In the genomic region with DNA sequence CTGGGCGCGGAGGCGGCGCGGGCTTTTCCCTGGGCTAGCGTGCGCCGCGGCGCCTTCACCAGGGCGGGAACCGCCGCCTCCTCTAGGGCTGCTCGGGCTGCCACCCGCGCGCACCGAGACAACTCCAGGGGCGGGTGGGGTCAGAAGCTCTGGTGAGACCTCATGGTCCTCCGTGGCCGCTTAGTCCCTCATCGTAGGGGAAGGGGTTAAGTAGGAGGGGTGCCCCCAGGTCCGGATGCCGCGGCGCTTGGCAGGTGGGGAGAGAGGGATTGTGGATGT, we compare ENCODE assay signal across 8 cellular contexts. TPM values are rescaled to one million over a fixed set of nuclear protein-coding genes. Genes with fewer than 3 reads are reported as not detected.
A peak's percentile ranks its signal among the peaks of the same experiment; 100 is the strongest.
DNase-seq lines count a peak whose midpoint lies in the region; ATAC-seq, FAIRE-seq and TF ChIP-seq lines count a peak whose summit lies in the region.

No MANE protein-coding gene starts in this region.

- no TSS peak for BruUV-seq in HepG2 (replicated peaks; lab: Mats Ljungman, UMichigan)

- TF ChIP-seq CTCF in HepG2 (CRISPR knock-in tag; IDR thresholded peaks at IDR 0.05) (no peak), suprapubic skin (IDR thresholded peaks at IDR 0.05) (no peak)

- no peaks in the 10 kb centered on the region for H3K79me2 ChIP-seq in HepG2 (ENCODE audit: insufficient read depth, low read length)

- H3K4me2 ChIP-seq in HepG2 (ENCODE audit: low read depth, low read length) = peak overlapping the region; percentile 62

- no peak overlapping the region for H3K27ac ChIP-seq in HepG2 (ENCODE audit: extremely low read length, insufficient read depth, low read length)
- peak overlapping the region; percentile 93 for H3K27ac ChIP-seq in suprapubic skin

- H2AFZ ChIP-seq in HepG2 (ENCODE audit: low read length) = no peak overlapping the region

- H3K4me1 ChIP-seq in HepG2 (ENCODE audit: insufficient read depth, low read length) (peaks cover 7% of the 10 kb centered on the region; the same call in 1 of the 2 replicates), suprapubic skin (peaks cover 56% of the 10 kb centered on the region)

- TF ChIP-seq EP300 in HepG2 (IDR thresholded peaks at IDR 0.05; ENCODE audit: low read depth in 2 of 2, low read length in 2 of 2) (no peak), HepG2 (CRISPR knock-in tag; IDR thresholded peaks at IDR 0.05; ENCODE audit: borderline replicate concordance) (no peak), suprapubic skin (IDR thresholded peaks at IDR 0.05) (no peak)

- WGBS in HepG2 (ENCODE audit: low lambda C conversion rate) = 0% methylated on average over 6 of the region's 26 CpGs
- WGBS in suprapubic skin = no CpG with 5 or more reads among the region's 26 CpGs

- no peak for TF ChIP-seq RAD21 in HepG2 (CRISPR knock-in tag; IDR thresholded peaks at IDR 0.05)

- CTCF ChIA-PET in HepG2 (lab: Yijun Ruan, JAX; ENCODE audit: low intra/inter-chr PET ratio, low total read pairs) = no interaction called here

- no peaks in the 10 kb centered on the region for H3K36me3 ChIP-seq in HepG2 (replicated peaks in 1 of 2; ENCODE audit: control insufficient read depth in 1 of 2, insufficient read depth in 2 of 2, low read length in 2 of 2)
- H3K36me3 ChIP-seq in suprapubic skin = no peaks in the 10 kb centered on the region

- no peak overlapping the region for H3K9ac ChIP-seq in HepG2 (ENCODE audit: insufficient read depth, low read depth, low read length)

- in situ Hi-C loops in ACHN (cut with HindIII; ENCODE audit: low pct_ligation_motif_present, low pct_unique_long_range_greater_than_20kb, low sequenced_read_pairs) (no loop called here), HepG2 (cut with HindIII; ENCODE audit: extremely low pct_ligation_motif_present, low pct_unique_long_range_greater_than_20kb) (no loop called here)

- DNase-seq in ACHN = peak; percentile 45
- DNase-seq in HK-2 (ENCODE audit: unreplicated experiment) = peak; percentile 63
- peak; percentile 20 for DNase-seq in cerebellum (ENCODE audit: low spot score)
- DNase-seq in HepG2 (ENCODE audit: low spot score) = no peak
- DNase-seq in suprapubic skin (ENCODE audit: low spot score in 2 of 2) = peak in 1 of 2 donors; percentile 62
- DNase-seq in GM19238 (ENCODE audit: insufficient read length, low spot score) = no peak
- DNase-seq in GF-D8 (lab: John Stamatoyannopoulos, UW) = no peak

- POLR2A ChIA-PET in HepG2 (lab: Yijun Ruan, JAX) = no interaction called here

- H4K20me1 ChIP-seq in HepG2 (ENCODE audit: insufficient read depth, low read length) = no peaks in the 10 kb centered on the region

- TF ChIP-seq POLR2A in HepG2 (IDR thresholded peaks at IDR 0.05; ENCODE audit: insufficient read depth in 1 of 2, low read depth in 2 of 2, low read length in 2 of 2) (no peak), suprapubic skin (IDR thresholded peaks at IDR 0.05) (no peak)

- H3K4me3 ChIP-seq in HepG2 (replicated peaks in 1 of 3; ENCODE audit: insufficient read depth in 1 of 3, low read depth in 2 of 3, low read length in 3 of 3) (peak overlapping the region in 2 of 3 experiments; percentile 16 to 59; a peak in 3 of 6 replicates), suprapubic skin (peak overlapping the region; percentile 91)

- FAIRE-seq in HepG2 (lab: Jason Lieb, UNC) = no peak

- intact Hi-C loops in HepG2 (cut with micrococcal nuclease; ENCODE audit: unreplicated experiment) = loop anchor here (10.0 kb wide), 1 partner anchor 82 kb away; no protein-coding TSS in a partner anchor

- H3K27me3 ChIP-seq in HepG2 (ENCODE audit: control insufficient read depth in 1 of 2, insufficient read depth in 2 of 2, low read length in 2 of 2) (peaks cover 4 to 66% of the 10 kb centered on the region in 2 experiments), suprapubic skin (peaks cover 7% of the 10 kb centered on the region)

- H3K9me3 ChIP-seq in HepG2 (ENCODE audit: low read length) (no peaks in the 10 kb centered on the region), suprapubic skin (no peaks in the 10 kb centered on the region)

- ATAC-seq in HepG2 (peak; percentile 76), GM18870 (IDR thresholded peaks at IDR 0.05; ENCODE audit: unreplicated experiment) (no peak)

TF ChIP-seq in HepG2, 621 proteins besides CTCF, POLR2A, EP300 and RAD21:
- TF ChIP-seq EZH2 (conservative IDR thresholded peaks at IDR 0.05; ENCODE audit: low read depth, low read length) = peak; percentile 97; the same call in 1 of the 2 replicates
- TF ChIP-seq, protein P1, sequence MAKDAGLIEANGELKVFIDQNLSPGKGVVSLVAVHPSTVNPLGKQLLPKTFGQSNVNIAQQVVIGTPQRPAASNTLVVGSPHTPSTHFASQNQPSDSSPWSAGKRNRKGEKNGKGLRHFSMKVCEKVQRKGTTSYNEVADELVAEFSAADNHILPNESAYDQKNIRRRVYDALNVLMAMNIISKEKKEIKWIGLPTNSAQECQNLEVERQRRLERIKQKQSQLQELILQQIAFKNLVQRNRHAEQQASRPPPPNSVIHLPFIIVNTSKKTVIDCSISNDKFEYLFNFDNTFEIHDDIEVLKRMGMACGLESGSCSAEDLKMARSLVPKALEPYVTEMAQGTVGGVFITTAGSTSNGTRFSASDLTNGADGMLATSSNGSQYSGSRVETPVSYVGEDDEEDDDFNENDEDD (CRISPR knock-in tag; IDR thresholded peaks at IDR 0.05; ENCODE audit: borderline replicate concordance) = no peak

RNA-seq across cellular contexts. Expression of a gene that starts 0.6 kb away (rescaled TPM):
- total RNA-seq in cerebellum (8.3 TPM), HepG2 (2016; rRNA removed; fragmentation: Illumina TruSeq; extraction: Trizol) (not detected in 2 replicates), suprapubic skin (10 to 100 TPM in 3 of 4 donors, 1 to 10 TPM in 1; 8.5 to 24.1 (median 16.8) TPM)
- not detected in 2 replicates for total RNA-seq in HepG2 (2016; cell fraction: cytosol; rRNA removed; fragmentation: Illumina TruSeq; extraction: Trizol; ENCODE audit: low read depth)
- total RNA-seq in HepG2 (2016; cell fraction: insoluble cytoplasmic fraction; rRNA removed; fragmentation: Illumina TruSeq; extraction: Trizol) = not detected in 2 replicates
- total RNA-seq in HepG2 (2016; cell fraction: membrane; rRNA removed; fragmentation: Illumina TruSeq; extraction: Trizol) = not detected in 2 replicates
- not detected in 2 replicates for total RNA-seq in HepG2 (2016; cell fraction: nucleus; rRNA removed; fragmentation: Illumina TruSeq; extraction: Trizol)
- polyA plus RNA-seq in HepG2 (2011; rRNA removed) = not detected in 2 replicates
- not detected in 2 replicates for polyA plus RNA-seq in HepG2 (2011; cell fraction: cytosol; rRNA removed)
- polyA plus RNA-seq in HepG2 (2011; cell fraction: nucleus; rRNA removed) = not detected in 2 replicates
- polyA plus RNA-seq in HepG2 (2012) = not detected in 2 replicates
- not detected in 2 replicates for polyA plus RNA-seq in HepG2 (2016; cell fraction: cytosol; fragmentation: Illumina TruSeq; extraction: Trizol; ENCODE audit: low read depth)
- not detected in 2 replicates for polyA plus RNA-seq in HepG2 (2016; cell fraction: insoluble cytoplasmic fraction; fragmentation: Illumina TruSeq; extraction: Trizol; ENCODE audit: low read depth)
- polyA plus RNA-seq in HepG2 (2016; cell fraction: membrane; fragmentation: Illumina TruSeq; extraction: Trizol; ENCODE audit: low read depth) = not detected in 2 replicates
- not detected in 2 replicates for polyA plus RNA-seq in HepG2 (2016; cell fraction: nucleus; fragmentation: Illumina TruSeq; extraction: Trizol; ENCODE audit: insufficient read depth, low read depth)
- polyA minus RNA-seq in HepG2 (2011; rRNA and poly(A)+ RNA removed; ENCODE audit: low replicate concordance) = not detected in 2 replicates
- not detected in 2 replicates for polyA minus RNA-seq in HepG2 (2011; cell fraction: cytosol; rRNA and poly(A)+ RNA removed)
- not detected in 2 replicates for polyA minus RNA-seq in HepG2 (2011; cell fraction: nucleus; rRNA and poly(A)+ RNA removed)

Comparison
In these comparisons a context has a peak if more than half of its experiments do, and no peak if none do; other contexts are left out.
1. DNase-seq: peak in ACHN (single experiment), HK-2 (single experiment) and cerebellum (single experiment); none in HepG2 (single experiment), GM19238 (single experiment) and GF-D8 (single experiment).